8 cellular contexts compared by ENCODE assay signal in genomic region chr13:28495586-28496564, GRCh38. TPM values are rescaled to one million over a fixed set of nuclear protein-coding genes. Genes with fewer than 3 reads are reported as not detected.
DNase-seq lines count a peak whose midpoint lies in the region; ATAC-seq and TF ChIP-seq lines count a peak whose summit lies in the region.

No MANE protein-coding gene starts in this region.

- H3K36me3 ChIP-seq in HUES64 (ENCODE audit: insufficient read depth, low read length) = no peaks in the 10 kb centered on the region

- peaks cover 81% of the 10 kb centered on the region for H3K27me3 Mint-ChIP-seq in central memory CD8-positive, alpha-beta T cell
- peaks cover 2 to 32% (median 16%) of the 10 kb centered on the region in 5 donors for H3K27me3 Mint-ChIP-seq in naive thymus-derived CD8-positive, alpha-beta T cell

- peaks cover 69% of the 10 kb centered on the region for H3K27me3 ChIP-seq in HUES64 (ENCODE audit: insufficient read depth, low read length)

- no peaks in the 10 kb centered on the region for H3K9me3 Mint-ChIP-seq in central memory CD8-positive, alpha-beta T cell
- H3K9me3 Mint-ChIP-seq in naive thymus-derived CD8-positive, alpha-beta T cell = no peaks in the 10 kb centered on the region

- H3K9me3 ChIP-seq in HUES64 (ENCODE audit: insufficient read depth, low read depth, low read length) = no peaks in the 10 kb centered on the region

- H3K4me3 ChIP-seq in AG10803 (ENCODE audit: low read length) (peak overlapping the region; percentile 57), HUES64 (ENCODE audit: low read length) (peak overlapping the region; percentile 79)

- H3K4me3 Mint-ChIP-seq in central memory CD8-positive, alpha-beta T cell = peak overlapping the region; percentile 39
- H3K4me3 Mint-ChIP-seq in naive thymus-derived CD8-positive, alpha-beta T cell = peak overlapping the region; percentile 31 to 85 (median 68)

- peak overlapping the region; percentile 37; the same call in 1 of the 2 replicates for H3K27ac ChIP-seq in HUES64 (ENCODE audit: low read depth, low read length)

- H3K4me1 Mint-ChIP-seq in central memory CD8-positive, alpha-beta T cell = no peaks in the 10 kb centered on the region
- H3K4me1 Mint-ChIP-seq in naive thymus-derived CD8-positive, alpha-beta T cell = peaks cover 6 to 38% (median 31%) of the 10 kb centered on the region in 4 donors

- 20% methylated on average over 36 of the region's 36 CpGs for WGBS in HUES64

- no peak for ATAC-seq in central memory CD8-positive, alpha-beta T cell (replicated peaks; ENCODE audit: extremely low read depth, poor library complexity, severe bottlenecking)
- ATAC-seq in naive thymus-derived CD8-positive, alpha-beta T cell = no peak
- no peak for ATAC-seq in HG02588 (IDR thresholded peaks at IDR 0.05; ENCODE audit: unreplicated experiment)

- no peak for DNase-seq in AG10803 (ENCODE audit: low read depth)
- no peak for DNase-seq in central memory CD8-positive, alpha-beta T cell (ENCODE audit: low spot score in 2 of 2)
- no peak for DNase-seq in naive thymus-derived CD8-positive, alpha-beta T cell
- DNase-seq in ureter (ENCODE audit: low spot score) = no peak
- DNase-seq in effector CD8-positive, alpha-beta T cell (lab: John Stamatoyannopoulos, UW) = no peak
- no peak for DNase-seq in NCI-H524 (lab: John Stamatoyannopoulos, UW)

- peaks cover 38% of the 10 kb centered on the region for H3K4me1 ChIP-seq in HUES64 (ENCODE audit: insufficient read depth, low read length)

- POLR2A ChIA-PET in naive thymus-derived CD8-positive, alpha-beta T cell (lab: Charles Lee) = interaction anchor here (1.2 kb wide), 1 partner anchor 10 kb away, joined by 3 read pairs; no protein-coding TSS in a partner anchor

- H3K9ac ChIP-seq in HUES64 (ENCODE audit: low read depth, low read length) = peak overlapping the region; percentile 65; the same call in 1 of the 2 replicates

- TF ChIP-seq CTCF in AG10803 (conservative IDR thresholded peaks at IDR 0.05; ENCODE audit: low read length) = no peak

- no peaks in the 10 kb centered on the region for H3K36me3 Mint-ChIP-seq in central memory CD8-positive, alpha-beta T cell (ENCODE audit: insufficient read depth)
- H3K36me3 Mint-ChIP-seq in naive thymus-derived CD8-positive, alpha-beta T cell = no peaks in the 10 kb centered on the region

- no peak overlapping the region for H3K27ac Mint-ChIP-seq in central memory CD8-positive, alpha-beta T cell (ENCODE audit: low read depth)
- H3K27ac Mint-ChIP-seq in naive thymus-derived CD8-positive, alpha-beta T cell = peak overlapping the region in 7 of 10 donors; percentile 57 to 92 (median 86)

RNA-seq across cellular contexts. Expression of gene FLT1, which starts 0.9 kb away (rescaled TPM):
- polyA plus RNA-seq in HUES64 (2013, experiment 1 of 2) = 40.7 TPM
- polyA plus RNA-seq in HUES64 (2013, experiment 2 of 2) = 34.1 TPM
- 1 to 10 TPM; 1.3 TPM for total RNA-seq in naive thymus-derived CD8-positive, alpha-beta T cell
- polyA plus RNA-seq in naive thymus-derived CD8-positive, alpha-beta T cell = 1 to 10 TPM in 2 of 3 donors, under 1 TPM in 1; 0.97 to 2.4 (median 2.0) TPM
- 51.1 TPM for total RNA-seq in ureter

Comparison
In these comparisons a context has a peak if more than half of its experiments do, and no peak if none do; other contexts are left out.
1. RNA of gene FLT1, which starts 0.9 kb away (total RNA-seq): 51.1 TPM in ureter (single experiment); 1.3 TPM in naive thymus-derived CD8-positive, alpha-beta T cell; every median in the first group is over 10 times any median in the second.